Comparison of ENCODE assay signal across 9 cellular contexts in genomic region chr7:4849390-4849789, GRCh38. TPM values are rescaled to one million over a fixed set of nuclear protein-coding genes. Genes with fewer than 3 reads are reported as not detected.
DNase-seq lines count a peak whose midpoint lies in the region; ATAC-seq lines count a peak whose summit lies in the region.
"Had no signal": no experiment of that assay in that cellular context is flagged by ENCODE, and none has a peak within 500 bp of the region (broad histone marks: within the 10 kb centered on the region; RNA-seq: fewer than 3 reads in every experiment).

No MANE protein-coding gene starts in this region.

- ATAC-seq in activated CD8-positive, alpha-beta memory T cell treated with anti-CD3 and anti-CD28 coated beads, Interleukin-2, amount 10 ng/mL, durations not matched to agents 7 days and 5 days = peak; percentile 60

- H3K27me3 Mint-ChIP-seq in activated CD8-positive, alpha-beta memory T cell treated with anti-CD3 and anti-CD28 coated beads, Interleukin-2, amount 10 ng/mL, durations not matched to agents 7 days and 5 days = peaks cover 14% of the 10 kb centered on the region
- peaks cover 19% of the 10 kb centered on the region for H3K27me3 Mint-ChIP-seq in activated T-cell treated with anti-CD3 and anti-CD28 coated beads, Interleukin-2, amount 50 U/mL, for 24 hours

- no peak overlapping the region for H3K27ac Mint-ChIP-seq in activated CD8-positive, alpha-beta memory T cell treated with anti-CD3 and anti-CD28 coated beads, Interleukin-2, amount 10 ng/mL, durations not matched to agents 7 days and 5 days
- H3K27ac Mint-ChIP-seq in activated T-cell treated with anti-CD3 and anti-CD28 coated beads, Interleukin-2, amount 50 U/mL, for 24 hours = no peak overlapping the region

- CTCF ChIA-PET in activated CD8-positive, alpha-beta memory T cell treated with anti-CD3 and anti-CD28 coated beads, Interleukin-2, amount 10 ng/mL, durations not matched to agents 7 days and 5 days (lab: Charles Lee) = interaction anchor here (1.0 to 3.2 kb wide), 5 partner anchors 13 to 236 kb away, joined by 3 to 14 read pairs (median 4); partner anchors contain the start of gene RADIL

- DNase-seq in activated CD8-positive, alpha-beta memory T cell treated with anti-CD3 and anti-CD28 coated beads, Interleukin-2, amount 10 ng/mL, durations not matched to agents 7 days and 5 days = peak; percentile 50
- no peak for DNase-seq in activated CD8-positive, alpha-beta memory T cell treated with anti-CD3 and anti-CD28 coated beads, Interleukin-2, amount 50 U/mL, for 4 hours
- DNase-seq in NCI-H1930 (lab: John Stamatoyannopoulos, UW) (peak; percentile 30 to 46), amniotic stem cell (lab: John Stamatoyannopoulos, UW) (peak; percentile 19), lung microvascular endothelial cell (ENCODE audit: low read depth in 2 of 2) (peak; percentile 57 to 88), 8988T (no peak), activated T-cell treated with anti-CD3 and anti-CD28 coated beads for 4 hours (no peak)
- DNase-seq in activated T-cell treated with anti-CD3 and anti-CD28 coated beads, Interleukin-2, amount 50 U/mL, for 24 hours = no peak
- DNase-seq: right cardiac atrium had no signal

- peaks cover 8% of the 10 kb centered on the region for H3K4me1 Mint-ChIP-seq in activated CD8-positive, alpha-beta memory T cell treated with anti-CD3 and anti-CD28 coated beads, Interleukin-2, amount 10 ng/mL, durations not matched to agents 7 days and 5 days
- H3K4me1 Mint-ChIP-seq in activated T-cell treated with anti-CD3 and anti-CD28 coated beads, Interleukin-2, amount 50 U/mL, for 24 hours (ENCODE audit: low read depth) = peaks cover 9% of the 10 kb centered on the region

- H3K4me3 Mint-ChIP-seq in activated CD8-positive, alpha-beta memory T cell treated with anti-CD3 and anti-CD28 coated beads, Interleukin-2, amount 10 ng/mL, durations not matched to agents 7 days and 5 days = no peak overlapping the region
- H3K4me3 Mint-ChIP-seq in activated T-cell treated with anti-CD3 and anti-CD28 coated beads, Interleukin-2, amount 50 U/mL, for 24 hours = no peak overlapping the region

- no peaks in the 10 kb centered on the region for H3K9me3 Mint-ChIP-seq in activated CD8-positive, alpha-beta memory T cell treated with anti-CD3 and anti-CD28 coated beads, Interleukin-2, amount 10 ng/mL, durations not matched to agents 7 days and 5 days (ENCODE audit: low read depth)
- H3K9me3 Mint-ChIP-seq in activated T-cell treated with anti-CD3 and anti-CD28 coated beads, Interleukin-2, amount 50 U/mL, for 24 hours = no peaks in the 10 kb centered on the region

- no peaks in the 10 kb centered on the region for H3K36me3 Mint-ChIP-seq in activated CD8-positive, alpha-beta memory T cell treated with anti-CD3 and anti-CD28 coated beads, Interleukin-2, amount 10 ng/mL, durations not matched to agents 7 days and 5 days
- no peaks in the 10 kb centered on the region for H3K36me3 Mint-ChIP-seq in activated T-cell treated with anti-CD3 and anti-CD28 coated beads, Interleukin-2, amount 50 U/mL, for 24 hours (ENCODE audit: low read depth)

RNA-seq across cellular contexts. Expression of gene PAPOLB, which starts 12.4 kb away (rescaled TPM):
- total RNA-seq in activated CD8-positive, alpha-beta memory T cell treated with anti-CD3 and anti-CD28 coated beads, Interleukin-2, amount 10 ng/mL, durations not matched to agents 7 days and 5 days = under 1 TPM in 1 of 2 experiments, not detected in 1; 0.06 TPM
- under 0.01 TPM in 2 replicates for total RNA-seq in lung microvascular endothelial cell

RNA-seq across cellular contexts. Expression of gene RADIL, which starts 34.1 kb away (rescaled TPM):
- under 1 TPM in 1 of 2 experiments, not detected in 1; 0.12 TPM for total RNA-seq in activated CD8-positive, alpha-beta memory T cell treated with anti-CD3 and anti-CD28 coated beads, Interleukin-2, amount 10 ng/mL, durations not matched to agents 7 days and 5 days
- total RNA-seq in lung microvascular endothelial cell = 2.0 and 3.2 TPM in 2 replicates

Comparison
In these comparisons a context has a peak if more than half of its experiments do, and no peak if none do; other contexts are left out.
1. DNase-seq: peak in activated CD8-positive, alpha-beta memory T cell treated with anti-CD3 and anti-CD28 coated beads, Interleukin-2, amount 10 ng/mL, durations not matched to agents 7 days and 5 days (single experiment), NCI-H1930 (2 of 2), amniotic stem cell (single experiment) and lung microvascular endothelial cell (2 of 2); none in activated CD8-positive, alpha-beta memory T cell treated with anti-CD3 and anti-CD28 coated beads, Interleukin-2, amount 50 U/mL, for 4 hours (single experiment), 8988T (single experiment), activated T-cell treated with anti-CD3 and anti-CD28 coated beads, Interleukin-2, amount 50 U/mL, for 24 hours (single experiment) and activated T-cell treated with anti-CD3 and anti-CD28 coated beads for 4 hours (single experiment).